Comparison of ENCODE assay signal across 2 cellular contexts in the genomic region with DNA sequence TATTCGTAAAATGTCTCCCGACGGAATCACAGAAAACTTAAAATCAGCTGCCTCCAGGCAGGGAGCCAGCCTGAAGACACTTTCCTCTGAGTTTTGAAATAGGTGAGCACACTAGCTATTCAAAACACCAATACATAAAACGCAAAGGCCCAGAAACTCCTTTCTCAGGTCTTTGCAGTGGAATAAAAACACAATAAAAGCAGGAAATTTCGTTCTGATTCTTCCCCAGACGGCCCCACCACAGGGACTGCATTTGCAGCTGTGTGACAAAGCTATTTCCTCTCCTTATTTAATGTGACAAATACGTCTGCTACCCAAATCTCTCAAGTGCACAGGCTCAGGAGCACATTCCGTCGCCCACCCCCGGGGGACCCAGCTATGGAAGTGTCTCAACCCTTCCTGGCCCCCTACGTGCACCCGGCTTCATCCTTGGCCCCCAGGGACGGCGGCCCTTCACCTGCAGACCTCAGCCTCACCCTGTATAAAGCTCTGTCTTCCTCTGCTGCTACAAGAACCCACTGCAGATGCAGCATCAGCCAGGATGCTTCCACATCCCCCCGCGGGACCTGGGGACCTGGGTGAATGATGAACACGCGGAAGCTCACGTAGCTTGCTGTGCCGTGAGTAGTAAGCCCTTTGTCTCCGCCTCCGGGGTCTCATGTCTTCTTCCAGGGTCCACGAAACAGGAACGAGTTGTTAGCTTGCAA.
TF ChIP-seq lines count a peak whose summit lies in the region.

No MANE protein-coding gene starts in this region.

TF ChIP-seq in SK-N-SH, 30 proteins besides CTCF, POLR2A, EP300 and RAD21 (continued from another document):
- TF ChIP-seq ZBTB33 (IDR thresholded peaks at IDR 0.05; ENCODE audit: borderline replicate concordance, low read depth), result no peak
- TF ChIP-seq SMC3 (IDR thresholded peaks at IDR 0.05; ENCODE audit: low read depth, low read length), result no peak
- no peak for TF ChIP-seq RXRA (IDR thresholded peaks at IDR 0.05; ENCODE audit: borderline replicate concordance, low read depth)
- TF ChIP-seq, protein P1, sequence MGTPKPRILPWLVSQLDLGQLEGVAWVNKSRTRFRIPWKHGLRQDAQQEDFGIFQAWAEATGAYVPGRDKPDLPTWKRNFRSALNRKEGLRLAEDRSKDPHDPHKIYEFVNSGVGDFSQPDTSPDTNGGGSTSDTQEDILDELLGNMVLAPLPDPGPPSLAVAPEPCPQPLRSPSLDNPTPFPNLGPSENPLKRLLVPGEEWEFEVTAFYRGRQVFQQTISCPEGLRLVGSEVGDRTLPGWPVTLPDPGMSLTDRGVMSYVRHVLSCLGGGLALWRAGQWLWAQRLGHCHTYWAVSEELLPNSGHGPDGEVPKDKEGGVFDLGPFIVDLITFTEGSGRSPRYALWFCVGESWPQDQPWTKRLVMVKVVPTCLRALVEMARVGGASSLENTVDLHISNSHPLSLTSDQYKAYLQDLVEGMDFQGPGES (IDR thresholded peaks at IDR 0.05; ENCODE audit: low read depth, low read length), result no peak
- no peak for TF ChIP-seq TAF1 (IDR thresholded peaks at IDR 0.05; ENCODE audit: borderline replicate concordance, low read depth, low read length)
- TF ChIP-seq SIN3A (IDR thresholded peaks at IDR 0.05; ENCODE audit: borderline replicate concordance, low read depth, low read length), result no peak

TF ChIP-seq in SK-N-SH treated with all-trans-retinoic acid at 6 μM for 48 hours, 23 proteins besides CTCF, POLR2A, EP300 and RAD21 (continued from another document):
- TF ChIP-seq TSHZ2 (CRISPR knock-in tag; IDR thresholded peaks at IDR 0.05) (no peak), ZNF565 (CRISPR knock-in tag; conservative IDR thresholded peaks at IDR 0.05; ENCODE audit: low read depth) (no peak), SNAI2 (CRISPR knock-in tag; IDR thresholded peaks at IDR 0.05) (no peak), ISL1 (CRISPR knock-in tag; IDR thresholded peaks at IDR 0.05) (no peak), RARB (CRISPR knock-in tag; IDR thresholded peaks at IDR 0.05) (no peak), ZFP30 (CRISPR knock-in tag; IDR thresholded peaks at IDR 0.05) (no peak), CSDC2 (CRISPR knock-in tag; IDR thresholded peaks at IDR 0.05) (no peak), TOX (CRISPR knock-in tag; IDR thresholded peaks at IDR 0.05; ENCODE audit: borderline replicate concordance) (no peak), ARNTL (CRISPR knock-in tag; IDR thresholded peaks at IDR 0.05; ENCODE audit: borderline replicate concordance, low read depth) (no peak), PPARA (CRISPR knock-in tag; IDR thresholded peaks at IDR 0.05; ENCODE audit: borderline replicate concordance) (no peak)
